ENCODE assay signal across 13 cellular contexts in genomic region chr20:17863209-17863576, GRCh38.
A peak's percentile ranks its signal among the peaks of the same experiment; 100 is the strongest.
DNase-seq lines count a peak whose midpoint lies in the region; TF ChIP-seq lines count a peak whose summit lies in the region.
"Had no signal": no experiment of that assay in that cellular context is flagged by ENCODE, and none has a peak within 500 bp of the region (broad histone marks: within the 10 kb centered on the region; RNA-seq: fewer than 3 reads in every experiment).

No MANE protein-coding gene starts in this region.

- H3K27ac ChIP-seq in Peyer's patch (peak overlapping the region in 3 of 4 donors; percentile 4 to 79 (median 65)), hepatocyte (peak overlapping the region; percentile 88), neuronal stem cell (replicated peaks; ENCODE audit: low read length) (no peak overlapping the region), transverse colon (peak overlapping the region; percentile 54 to 77 (median 70))
- H3K27ac ChIP-seq: GM23248 had no signal

- H3K4me2 ChIP-seq in hepatocyte (peak overlapping the region; percentile 0), neuronal stem cell (ENCODE audit: insufficient read depth, low read length, poor library complexity, severe bottlenecking) (no peak overlapping the region)

- no peak overlapping the region for H3K9ac ChIP-seq in neuronal stem cell (ENCODE audit: low read depth, low read length, poor library complexity)
- H3K9ac ChIP-seq: GM23248 had no signal

- intact Hi-C loops in transverse colon (cut with DNase I; ENCODE audit: low total_unique reads), result no loop called here

- no peak overlapping the region for H2BK15ac ChIP-seq in neuronal stem cell (ENCODE audit: low read length)

- WGBS in hepatocyte (ENCODE audit: low lambda C conversion rate, missing lambda C conversion rate), result 93% methylated on average over 4 of the region's 4 CpGs
- WGBS in neuronal stem cell (ENCODE audit: extremely low coverage in 2 of 2, insufficient read length in 2 of 2, insufficient replicate concordance in 1 of 2), 2 donors, result no CpG with 5 or more reads among the region's 4 CpGs
- 78% methylated on average over 4 of the region's 4 CpGs; no CpG with 5 or more reads in 1 of the 2 donors for WGBS in transverse colon (ENCODE audit: low coverage in 1 of 2), 2 donors

- H3K79me2 ChIP-seq in hepatocyte, result no peaks in the 10 kb centered on the region

- no peak overlapping the region for H3K4ac ChIP-seq in neuronal stem cell (ENCODE audit: low read length)

- H2BK120ac ChIP-seq in neuronal stem cell (ENCODE audit: low read depth, low read length), result no peak overlapping the region

- peak overlapping the region; percentile 63 for H2AK5ac ChIP-seq in neuronal stem cell (ENCODE audit: low read depth, low read length)

- no peak overlapping the region for H4K8ac ChIP-seq in neuronal stem cell (ENCODE audit: low read depth, low read length)

- no peak for TF ChIP-seq EP300 in transverse colon (IDR thresholded peaks at IDR 0.05; ENCODE audit: low read depth)

- no peaks in the 10 kb centered on the region for H3K79me1 ChIP-seq in neuronal stem cell (ENCODE audit: low read depth, low read length)

- H3K9me2 ChIP-seq in hepatocyte (replicated peaks; ENCODE audit: insufficient read depth), result no peaks in the 10 kb centered on the region

- H3K27me3 ChIP-seq in Peyer's patch (no peaks in the 10 kb centered on the region), hepatocyte (no peaks in the 10 kb centered on the region), neuronal stem cell (ENCODE audit: control insufficient read depth in 3 of 3, insufficient read depth in 3 of 3, low read depth in 1 of 3, low read length in 3 of 3) (peaks cover 0 to 48% (median 0%) of the 10 kb centered on the region in 3 experiments), transverse colon (no peaks in the 10 kb centered on the region)

- TF ChIP-seq CTCF in Peyer's patch (IDR thresholded peaks at IDR 0.05) (no peak), hepatocyte (IDR thresholded peaks at IDR 0.05; ENCODE audit: poor library complexity) (no peak), transverse colon (IDR thresholded peaks at IDR 0.05) (no peak), foreskin fibroblast (IDR thresholded peaks at IDR 0.05; ENCODE audit: low read depth, low read length) (no peak)

- H3K18ac ChIP-seq in neuronal stem cell (ENCODE audit: low read length), result no peak overlapping the region

- H3K14ac ChIP-seq in neuronal stem cell (ENCODE audit: low read length), result no peak overlapping the region

- H4K20me1 ChIP-seq in hepatocyte (ENCODE audit: insufficient read depth, poor library complexity, severe bottlenecking), result no peaks in the 10 kb centered on the region

- no peaks in the 10 kb centered on the region for H3K36me3 ChIP-seq in Peyer's patch
- no peaks in the 10 kb centered on the region for H3K36me3 ChIP-seq in hepatocyte (replicated peaks; ENCODE audit: insufficient read depth, low read depth)
- H3K36me3 ChIP-seq in neuronal stem cell (replicated peaks in 1 of 2; ENCODE audit: control insufficient read depth in 2 of 2, insufficient read depth in 2 of 2, low read length in 2 of 2), result no peaks in the 10 kb centered on the region
- H3K36me3 ChIP-seq in transverse colon, result no peaks in the 10 kb centered on the region

- H4K91ac ChIP-seq in neuronal stem cell (ENCODE audit: low read depth, low read length, poor library complexity), result no peak overlapping the region

- H2BK5ac ChIP-seq in neuronal stem cell (ENCODE audit: low read length), result no peak overlapping the region

- H3K9me3 ChIP-seq in Peyer's patch, result no peaks in the 10 kb centered on the region
- H3K9me3 ChIP-seq in hepatocyte (ENCODE audit: low read depth), result no peaks in the 10 kb centered on the region
- no peaks in the 10 kb centered on the region for H3K9me3 ChIP-seq in neuronal stem cell (replicated peaks in 1 of 2; ENCODE audit: control insufficient read depth in 2 of 2, insufficient read depth in 1 of 2, low read depth in 1 of 2, low read length in 2 of 2)
- H3K9me3 ChIP-seq in transverse colon, result no peaks in the 10 kb centered on the region

- H3K4me3 ChIP-seq in Peyer's patch (no peak overlapping the region), hepatocyte (no peak overlapping the region), neuronal stem cell (ENCODE audit: low read length in 2 of 2) (no peak overlapping the region), transverse colon (no peak overlapping the region), foreskin fibroblast (ENCODE audit: low read depth in 1 of 2, low read length in 2 of 2) (no peak overlapping the region)
- H3K4me3 ChIP-seq: GM12878, GM23248 had no signal

- no peak for TF ChIP-seq POLR2A in Peyer's patch (IDR thresholded peaks at IDR 0.05)
- no peak for TF ChIP-seq POLR2A in transverse colon (IDR thresholded peaks at IDR 0.05)

- H2AFZ ChIP-seq in hepatocyte, result no peak overlapping the region
- no peak overlapping the region for H2AFZ ChIP-seq in neuronal stem cell (ENCODE audit: low read length)
- H2AFZ ChIP-seq: GM23248 had no signal

- no peak for DNase-seq in Peyer's patch
- no peak for DNase-seq in hepatocyte (ENCODE audit: low spot score)
- DNase-seq in neuronal stem cell (ENCODE audit: low spot score), result no peak
- no peak for DNase-seq in transverse colon
- DNase-seq in LoVo (ENCODE audit: low spot score), result no peak
- no peak for DNase-seq in NOMO-1 (lab: John Stamatoyannopoulos, UW; ENCODE audit: unreplicated experiment in 2 of 2)
- no peak for DNase-seq in foreskin fibroblast
- DNase-seq: Calu3; CD4-positive, alpha-beta T cell; DMS79; H7 had no signal

- H3K4me1 ChIP-seq in Peyer's patch (peaks cover 0 to 30% (median 16%) of the 10 kb centered on the region in 4 donors), hepatocyte (ENCODE audit: insufficient read depth) (peaks cover 22% of the 10 kb centered on the region), neuronal stem cell (ENCODE audit: control insufficient read depth in 2 of 2, insufficient read depth in 1 of 2, low read depth in 1 of 2, low read length in 2 of 2) (no peaks in the 10 kb centered on the region), transverse colon (peaks cover 12 to 46% (median 36%) of the 10 kb centered on the region in 4 donors)

- in situ Hi-C loops in transverse colon (cut with MboI; ENCODE audit: low pct_ligation_motif_present in 1 of 4, low pct_unique_long_range_greater_than_20kb in 1 of 4, low sequenced_read_pairs in 3 of 4), result no loop called here

- no peak overlapping the region for H2BK12ac ChIP-seq in neuronal stem cell (ENCODE audit: low read length)

- H3K23ac ChIP-seq in neuronal stem cell (ENCODE audit: low read depth, low read length, poor library complexity), result no peak overlapping the region
